Comparison of ENCODE assay signal across 8 cellular contexts in genomic region chr3:124886168-124887051, GRCh38. TPM values are rescaled to one million over a fixed set of nuclear protein-coding genes. Genes with fewer than 3 reads are reported as not detected.
A peak's percentile ranks its signal among the peaks of the same experiment; 100 is the strongest.
DNase-seq lines count a peak whose midpoint lies in the region; ATAC-seq and TF ChIP-seq lines count a peak whose summit lies in the region.

No MANE protein-coding gene starts in this region.

- H3K4me3 ChIP-seq in GM06990 (replicated peaks; ENCODE audit: low read depth, low read length) (peak overlapping the region; percentile 73), GM23338 (peak overlapping the region; percentile 71), osteoblast (ENCODE audit: insufficient read depth, low read length) (peak overlapping the region; percentile 85)

- peaks cover 69% of the 10 kb centered on the region for H3K4me1 Mint-ChIP-seq in GM23338
- H3K4me1 Mint-ChIP-seq in glutamatergic neuron (ENCODE audit: low read depth, unreplicated experiment) = peaks cover 6% of the 10 kb centered on the region

- peaks cover 41% of the 10 kb centered on the region for H3K4me1 ChIP-seq in GM23338 (ENCODE audit: insufficient read depth)
- H3K4me1 ChIP-seq in osteoblast (ENCODE audit: insufficient read depth, low read length) = peaks cover 42% of the 10 kb centered on the region

- peak; percentile 30 for ATAC-seq in GM23338
- ATAC-seq in GM18519 (IDR thresholded peaks at IDR 0.05; ENCODE audit: low FRiP score, unreplicated experiment) = no peak

- H3K27me3 ChIP-seq in GM06990 (replicated peaks; ENCODE audit: control insufficient read depth, insufficient read depth, low read length) (no peaks in the 10 kb centered on the region), GM23338 (ENCODE audit: insufficient read depth) (no peaks in the 10 kb centered on the region), osteoblast (ENCODE audit: insufficient read depth, low read length) (no peaks in the 10 kb centered on the region)

- H3K79me2 ChIP-seq in GM23338 (replicated peaks; ENCODE audit: insufficient read depth) = peaks cover 46% of the 10 kb centered on the region
- H3K79me2 ChIP-seq in osteoblast (ENCODE audit: insufficient read depth, low read length) = peaks cover 45% of the 10 kb centered on the region

- H3K9me3 ChIP-seq in osteoblast (ENCODE audit: low read depth, low read length) = no peaks in the 10 kb centered on the region

- H3K27ac Mint-ChIP-seq in GM23338 (peak overlapping the region; percentile 76), glutamatergic neuron (ENCODE audit: unreplicated experiment) (no peak overlapping the region)

- H3K9me3 Mint-ChIP-seq in GM23338 (peaks cover 3% of the 10 kb centered on the region), glutamatergic neuron (ENCODE audit: unreplicated experiment) (peaks cover 2% of the 10 kb centered on the region)

- H3K36me3 Mint-ChIP-seq in GM23338 (ENCODE audit: low read depth) = peaks cover 15% of the 10 kb centered on the region
- H3K36me3 Mint-ChIP-seq in glutamatergic neuron (ENCODE audit: unreplicated experiment) = no peaks in the 10 kb centered on the region

- H4K20me1 ChIP-seq in GM23338 (replicated peaks; ENCODE audit: insufficient read depth) = no peaks in the 10 kb centered on the region; the same call in 1 of the 2 replicates
- H4K20me1 ChIP-seq in osteoblast (ENCODE audit: insufficient read depth, low read length) = no peaks in the 10 kb centered on the region

- H3K27ac ChIP-seq in GM23338 (ENCODE audit: low read depth) (peak overlapping the region; percentile 95), osteoblast (ENCODE audit: low read depth, low read length) (peak overlapping the region; percentile 88)

- no peaks in the 10 kb centered on the region for H3K9me2 ChIP-seq in GM23338 (ENCODE audit: insufficient read depth)

- TF ChIP-seq CTCF in GM06990 (IDR thresholded peaks at IDR 0.05; ENCODE audit: insufficient read depth, low read length, poor library complexity, severe bottlenecking) = no peak
- no peak; a peak in 1 of 4 replicates for TF ChIP-seq CTCF in GM23338 (conservative IDR thresholded peaks at IDR 0.05; ENCODE audit: low read depth in 2 of 2)
- TF ChIP-seq CTCF in glutamatergic neuron (IDR thresholded peaks at IDR 0.05; ENCODE audit: partially characterized antibody, unreplicated experiment) = no peak
- TF ChIP-seq CTCF in osteoblast (IDR thresholded peaks at IDR 0.05; ENCODE audit: extremely low read depth, low read depth, low read length) = no peak

- H3K27me3 Mint-ChIP-seq in GM23338 (ENCODE audit: insufficient read depth, low read depth, poor library complexity) (peaks cover 31% of the 10 kb centered on the region), glutamatergic neuron (ENCODE audit: unreplicated experiment) (peaks cover 10% of the 10 kb centered on the region)

- no peaks in the 10 kb centered on the region for H3K36me3 ChIP-seq in GM06990 (ENCODE audit: control insufficient read depth, insufficient read depth, low read length)
- no peaks in the 10 kb centered on the region for H3K36me3 ChIP-seq in GM23338 (ENCODE audit: insufficient read depth)
- H3K36me3 ChIP-seq in osteoblast (ENCODE audit: insufficient read depth, low read length) = peaks cover 5% of the 10 kb centered on the region

- H2AFZ ChIP-seq in GM23338 = no peak overlapping the region
- peak overlapping the region; percentile 24 for H2AFZ ChIP-seq in osteoblast (ENCODE audit: low read length)

- peak; percentile 28 for DNase-seq in GM06990 (ENCODE audit: extremely low read depth, insufficient read length)
- DNase-seq in GM23338 (ENCODE audit: low spot score) = peak; percentile 72
- peak; percentile 14 for DNase-seq in NCI-H1930 (lab: John Stamatoyannopoulos, UW)
- peak; percentile 40 for DNase-seq in activated naive CD4-positive, alpha-beta T cell treated with Interleukin-2 at 50 U/mL for 16 hours
- peak; percentile 50 for DNase-seq in glutamatergic neuron
- DNase-seq in osteoblast (ENCODE audit: insufficient read length, low spot score, missing footprints) = peak; percentile 95
- DNase-seq in NCI-H345 treated with DMSO at 0.1 percent for 48 hours (lab: John Stamatoyannopoulos, UW; ENCODE audit: unreplicated experiment) = no peak

- H3K4me2 ChIP-seq in GM23338 (peak overlapping the region; percentile 88), osteoblast (ENCODE audit: insufficient read depth, low read length) (peak overlapping the region; percentile 95)

- H3K4me3 Mint-ChIP-seq in GM23338 (peak overlapping the region; percentile 86), glutamatergic neuron (ENCODE audit: unreplicated experiment) (peak overlapping the region; percentile 82)

- peaks cover 13% of the 10 kb centered on the region for H3F3A ChIP-seq in GM23338 (replicated peaks; ENCODE audit: low read depth)

TF ChIP-seq in GM23338, 12 proteins besides CTCF, POLR2A, EP300 and RAD21:
- TF ChIP-seq, protein P1, sequence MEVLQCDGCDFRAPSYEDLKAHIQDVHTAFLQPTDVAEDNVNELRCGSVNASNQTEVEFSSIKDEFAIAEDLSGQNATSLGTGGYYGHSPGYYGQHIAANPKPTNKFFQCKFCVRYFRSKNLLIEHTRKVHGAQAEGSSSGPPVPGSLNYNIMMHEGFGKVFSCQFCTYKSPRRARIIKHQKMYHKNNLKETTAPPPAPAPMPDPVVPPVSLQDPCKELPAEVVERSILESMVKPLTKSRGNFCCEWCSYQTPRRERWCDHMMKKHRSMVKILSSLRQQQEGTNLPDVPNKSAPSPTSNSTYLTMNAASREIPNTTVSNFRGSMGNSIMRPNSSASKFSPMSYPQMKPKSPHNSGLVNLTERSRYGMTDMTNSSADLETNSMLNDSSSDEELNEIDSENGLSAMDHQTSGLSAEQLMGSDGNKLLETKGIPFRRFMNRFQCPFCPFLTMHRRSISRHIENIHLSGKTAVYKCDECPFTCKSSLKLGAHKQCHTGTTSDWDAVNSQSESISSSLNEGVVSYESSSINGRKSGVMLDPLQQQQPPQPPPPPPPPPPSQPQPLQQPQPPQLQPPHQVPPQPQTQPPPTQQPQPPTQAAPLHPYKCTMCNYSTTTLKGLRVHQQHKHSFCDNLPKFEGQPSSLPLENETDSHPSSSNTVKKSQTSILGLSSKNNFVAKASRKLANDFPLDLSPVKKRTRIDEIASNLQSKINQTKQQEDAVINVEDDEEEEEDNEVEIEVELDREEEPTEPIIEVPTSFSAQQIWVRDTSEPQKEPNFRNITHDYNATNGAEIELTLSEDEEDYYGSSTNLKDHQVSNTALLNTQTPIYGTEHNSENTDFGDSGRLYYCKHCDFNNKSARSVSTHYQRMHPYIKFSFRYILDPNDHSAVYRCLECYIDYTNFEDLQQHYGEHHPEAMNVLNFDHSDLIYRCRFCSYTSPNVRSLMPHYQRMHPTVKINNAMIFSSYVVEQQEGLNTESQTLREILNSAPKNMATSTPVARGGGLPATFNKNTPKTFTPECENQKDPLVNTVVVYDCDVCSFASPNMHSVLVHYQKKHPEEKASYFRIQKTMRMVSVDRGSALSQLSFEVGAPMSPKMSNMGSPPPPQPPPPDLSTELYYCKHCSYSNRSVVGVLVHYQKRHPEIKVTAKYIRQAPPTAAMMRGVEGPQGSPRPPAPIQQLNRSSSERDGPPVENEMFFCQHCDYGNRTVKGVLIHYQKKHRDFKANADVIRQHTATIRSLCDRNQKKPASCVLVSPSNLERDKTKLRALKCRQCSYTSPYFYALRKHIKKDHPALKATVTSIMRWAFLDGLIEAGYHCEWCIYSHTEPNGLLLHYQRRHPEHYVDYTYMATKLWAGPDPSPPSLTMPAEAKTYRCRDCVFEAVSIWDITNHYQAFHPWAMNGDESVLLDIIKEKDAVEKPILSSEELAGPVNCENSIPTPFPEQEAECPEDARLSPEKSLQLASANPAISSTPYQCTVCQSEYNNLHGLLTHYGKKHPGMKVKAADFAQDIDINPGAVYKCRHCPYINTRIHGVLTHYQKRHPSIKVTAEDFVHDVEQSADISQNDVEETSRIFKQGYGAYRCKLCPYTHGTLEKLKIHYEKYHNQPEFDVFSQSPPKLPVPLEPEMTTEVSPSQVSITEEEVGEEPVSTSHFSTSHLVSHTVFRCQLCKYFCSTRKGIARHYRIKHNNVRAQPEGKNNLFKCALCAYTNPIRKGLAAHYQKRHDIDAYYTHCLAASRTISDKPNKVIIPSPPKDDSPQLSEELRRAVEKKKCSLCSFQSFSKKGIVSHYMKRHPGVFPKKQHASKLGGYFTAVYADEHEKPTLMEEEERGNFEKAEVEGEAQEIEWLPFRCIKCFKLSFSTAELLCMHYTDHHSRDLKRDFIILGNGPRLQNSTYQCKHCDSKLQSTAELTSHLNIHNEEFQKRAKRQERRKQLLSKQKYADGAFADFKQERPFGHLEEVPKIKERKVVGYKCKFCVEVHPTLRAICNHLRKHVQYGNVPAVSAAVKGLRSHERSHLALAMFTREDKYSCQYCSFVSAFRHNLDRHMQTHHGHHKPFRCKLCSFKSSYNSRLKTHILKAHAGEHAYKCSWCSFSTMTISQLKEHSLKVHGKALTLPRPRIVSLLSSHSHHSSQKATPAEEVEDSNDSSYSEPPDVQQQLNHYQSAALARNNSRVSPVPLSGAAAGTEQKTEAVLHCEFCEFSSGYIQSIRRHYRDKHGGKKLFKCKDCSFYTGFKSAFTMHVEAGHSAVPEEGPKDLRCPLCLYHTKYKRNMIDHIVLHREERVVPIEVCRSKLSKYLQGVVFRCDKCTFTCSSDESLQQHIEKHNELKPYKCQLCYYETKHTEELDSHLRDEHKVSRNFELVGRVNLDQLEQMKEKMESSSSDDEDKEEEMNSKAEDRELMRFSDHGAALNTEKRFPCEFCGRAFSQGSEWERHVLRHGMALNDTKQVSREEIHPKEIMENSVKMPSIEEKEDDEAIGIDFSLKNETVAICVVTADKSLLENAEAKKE (CRISPR knock-in tag; IDR thresholded peaks at IDR 0.05) = no peak

RNA-seq across cellular contexts. Expression of gene ITGB5, which starts 0.8 kb away (rescaled TPM):
- 242 and 269 TPM in 2 replicates for total RNA-seq in GM23338 (2014; rRNA removed; shearing (Covaris generic))
- polyA plus RNA-seq in GM23338 (2016; fragmentation: Nextera tagmentation; extraction: Ambion mirVana) = 63.6 and 68.2 TPM in 2 replicates
- 12.8 TPM for total RNA-seq in glutamatergic neuron (ENCODE audit: unreplicated experiment)
- total RNA-seq in osteoblast = 400 and 433 TPM in 2 replicates

RNA-seq across cellular contexts. Expression of gene MUC13, which starts 48.1 kb away (rescaled TPM):
- total RNA-seq in GM23338 (2014; rRNA removed; shearing (Covaris generic)) = not detected in 2 replicates
- not detected in 2 replicates for polyA plus RNA-seq in GM23338 (2016; fragmentation: Nextera tagmentation; extraction: Ambion mirVana)
- total RNA-seq in glutamatergic neuron (ENCODE audit: unreplicated experiment) (not detected), osteoblast (not detected in 2 replicates)

Comparison
In these comparisons a context has a peak if more than half of its experiments do, and no peak if none do; other contexts are left out.
1. RNA of gene ITGB5, which starts 0.8 kb away (total RNA-seq): 400 to 433 TPM in osteoblast and 242 to 269 TPM in GM23338; 12.8 TPM in glutamatergic neuron (single experiment); every median in the first group is over 10 times any median in the second.
2. Peak in every context shown above with its lines, with median percentiles within 50 percentile points of each other: H3K4me3 ChIP-seq.